ENCODE assay signal across 10 cellular contexts in genomic region chr7:434891-435486, GRCh38.
DNase-seq lines count a peak whose midpoint lies in the region; ATAC-seq, FAIRE-seq and TF ChIP-seq lines count a peak whose summit lies in the region.
"Had no signal": no experiment of that assay in that cellular context is flagged by ENCODE, and none has a peak within 500 bp of the region (broad histone marks: within the 10 kb centered on the region; RNA-seq: fewer than 3 reads in every experiment).

No MANE protein-coding gene starts in this region.

- no peaks in the 10 kb centered on the region for H3K9me3 Mint-ChIP-seq in CD4-positive, CD25-positive, alpha-beta regulatory T cell
- no peaks in the 10 kb centered on the region for H3K9me3 Mint-ChIP-seq in naive thymus-derived CD8-positive, alpha-beta T cell

- H3K9ac ChIP-seq in kidney (ENCODE audit: low read length in 2 of 2) = no peak overlapping the region

- no peak for FAIRE-seq in kidney (lab: Jason Lieb, UNC)

- H3K27ac Mint-ChIP-seq in CD4-positive, CD25-positive, alpha-beta regulatory T cell = peak overlapping the region in 1 of 3 donors; percentile 46
- peak overlapping the region in 9 of 10 donors; percentile 6 to 83 (median 53) for H3K27ac Mint-ChIP-seq in naive thymus-derived CD8-positive, alpha-beta T cell

- H3K27me3 Mint-ChIP-seq in CD4-positive, CD25-positive, alpha-beta regulatory T cell = no peaks in the 10 kb centered on the region
- no peaks in the 10 kb centered on the region for H3K27me3 Mint-ChIP-seq in naive thymus-derived CD8-positive, alpha-beta T cell

- H3K9me3 ChIP-seq in CD4-positive, CD25-positive, alpha-beta regulatory T cell (ENCODE audit: control insufficient read depth in 2 of 2, low read length in 2 of 2) = no peaks in the 10 kb centered on the region
- no peaks in the 10 kb centered on the region for H3K9me3 ChIP-seq in kidney (ENCODE audit: control insufficient read depth in 1 of 2, low read length in 2 of 2)

- in situ Hi-C loops in brain microvascular endothelial cell (cut with HindIII; ENCODE audit: low pct_ligation_motif_present, low sequenced_read_pairs) = no loop called here

- peak overlapping the region in 3 of 4 donors; percentile 22 to 82 (median 47) for H3K4me3 Mint-ChIP-seq in CD4-positive, CD25-positive, alpha-beta regulatory T cell
- peak overlapping the region in 8 of 10 donors; percentile 44 to 77 (median 58) for H3K4me3 Mint-ChIP-seq in naive thymus-derived CD8-positive, alpha-beta T cell

- POLR2A ChIA-PET in naive thymus-derived CD8-positive, alpha-beta T cell (lab: Charles Lee) = interaction anchor here (1.0 kb wide), 1 partner anchor 73 kb away, joined by 3 read pairs; no protein-coding TSS in a partner anchor

- intact Hi-C loops in kidney (cut with DNase I) = no loop called here

- H3K4me3 ChIP-seq in CD4-positive, CD25-positive, alpha-beta regulatory T cell (ENCODE audit: low read depth, low read length) = no peak overlapping the region
- H3K4me3 ChIP-seq in epithelial cell of esophagus (ENCODE audit: low read length) = peak overlapping the region; percentile 25
- H3K4me3 ChIP-seq in brain microvascular endothelial cell (ENCODE audit: low read depth, low read length) = no peak overlapping the region
- no peak overlapping the region for H3K4me3 ChIP-seq in kidney (ENCODE audit: low read length in 2 of 2)

- no peaks in the 10 kb centered on the region for H3K4me1 ChIP-seq in CD4-positive, CD25-positive, alpha-beta regulatory T cell (ENCODE audit: control insufficient read depth, insufficient read depth, low read length, poor library complexity, severe bottlenecking)
- H3K4me1 ChIP-seq in kidney (ENCODE audit: control insufficient read depth in 1 of 2, insufficient read depth in 1 of 2, low read depth in 1 of 2, low read length in 2 of 2) = no peaks in the 10 kb centered on the region

- peaks cover 0 to 6% (median 2%) of the 10 kb centered on the region in 4 donors for H3K4me1 Mint-ChIP-seq in CD4-positive, CD25-positive, alpha-beta regulatory T cell
- peaks cover 0 to 5% (median 2%) of the 10 kb centered on the region in 4 donors for H3K4me1 Mint-ChIP-seq in naive thymus-derived CD8-positive, alpha-beta T cell

- H3K36me3 Mint-ChIP-seq in CD4-positive, CD25-positive, alpha-beta regulatory T cell = no peaks in the 10 kb centered on the region
- H3K36me3 Mint-ChIP-seq in naive thymus-derived CD8-positive, alpha-beta T cell = no peaks in the 10 kb centered on the region

- no peaks in the 10 kb centered on the region for H3K27me3 ChIP-seq in CD4-positive, CD25-positive, alpha-beta regulatory T cell (ENCODE audit: control insufficient read depth, insufficient read depth, low read length)
- H3K27me3 ChIP-seq in brain microvascular endothelial cell (replicated peaks) = no peaks in the 10 kb centered on the region

- DNase-seq in CD4-positive, CD25-positive, alpha-beta regulatory T cell = no peak
- peak; percentile 95 for DNase-seq in HuH-7.5 (ENCODE audit: low spot score)
- peak; percentile 32 for DNase-seq in epithelial cell of esophagus (ENCODE audit: low read depth)
- DNase-seq in naive thymus-derived CD8-positive, alpha-beta T cell = peak in 2 of 10 donors; percentile 3 to 18
- DNase-seq in NCI-H146 treated with DMSO at 0.1 percent for 48 hours (lab: John Stamatoyannopoulos, UW; ENCODE audit: unreplicated experiment) = no peak
- no peak for DNase-seq in brain microvascular endothelial cell
- DNase-seq in NCI-H1417 treated with DMSO at 0.1 percent for 48 hours (lab: John Stamatoyannopoulos, UW) = no peak
- DNase-seq in kidney = no peak
- DNase-seq: activated effector memory CD4-positive, alpha-beta T cell treated with Interleukin-2 at 50 U/mL for 16 hours; stimulated activated CD4-positive, alpha-beta T cell treated with anti-CD3 and anti-CD28 coated beads, Interleukin-15, amount 100 ng/mL, for 24 hours had no signal

- no peaks in the 10 kb centered on the region for H3K36me3 ChIP-seq in CD4-positive, CD25-positive, alpha-beta regulatory T cell (ENCODE audit: control insufficient read depth, insufficient read depth, low read length)
- H3K36me3 ChIP-seq in brain microvascular endothelial cell (replicated peaks) (no peaks in the 10 kb centered on the region), kidney (ENCODE audit: control insufficient read depth in 1 of 2, insufficient read depth in 2 of 2, low read length in 2 of 2) (no peaks in the 10 kb centered on the region)

- ATAC-seq in CD4-positive, CD25-positive, alpha-beta regulatory T cell (ENCODE audit: low read depth in 2 of 2) = no peak
- ATAC-seq in naive thymus-derived CD8-positive, alpha-beta T cell = no peak

- H3K27ac ChIP-seq in CD4-positive, CD25-positive, alpha-beta regulatory T cell (ENCODE audit: insufficient read depth, low read length, poor library complexity, severe bottlenecking) = no peak overlapping the region
- H3K27ac ChIP-seq in brain microvascular endothelial cell (no peak overlapping the region), kidney (ENCODE audit: low read depth in 2 of 2, low read length in 2 of 2) (no peak overlapping the region)

- TF ChIP-seq CTCF in epithelial cell of esophagus (IDR thresholded peaks at IDR 0.05; ENCODE audit: insufficient read depth, low read depth, low read length, missing control alignments) (no peak), brain microvascular endothelial cell (IDR thresholded peaks at IDR 0.05; ENCODE audit: low read depth, low read length, missing control alignments) (no peak), kidney (IDR thresholded peaks at IDR 0.05; ENCODE audit: borderline replicate concordance, extremely low read depth, insufficient read depth) (no peak)

Comparison
In these comparisons a context has a peak if more than half of its experiments do, and no peak if none do; other contexts are left out.
1. DNase-seq: peak in HuH-7.5 (single experiment) and epithelial cell of esophagus (single experiment); none in CD4-positive, CD25-positive, alpha-beta regulatory T cell (0 of 3), NCI-H146 treated with DMSO at 0.1 percent for 48 hours (single experiment), brain microvascular endothelial cell (single experiment), NCI-H1417 treated with DMSO at 0.1 percent for 48 hours (single experiment) and kidney (single experiment).